ENCODE assay signal across 1 cellular context in the genomic region with DNA sequence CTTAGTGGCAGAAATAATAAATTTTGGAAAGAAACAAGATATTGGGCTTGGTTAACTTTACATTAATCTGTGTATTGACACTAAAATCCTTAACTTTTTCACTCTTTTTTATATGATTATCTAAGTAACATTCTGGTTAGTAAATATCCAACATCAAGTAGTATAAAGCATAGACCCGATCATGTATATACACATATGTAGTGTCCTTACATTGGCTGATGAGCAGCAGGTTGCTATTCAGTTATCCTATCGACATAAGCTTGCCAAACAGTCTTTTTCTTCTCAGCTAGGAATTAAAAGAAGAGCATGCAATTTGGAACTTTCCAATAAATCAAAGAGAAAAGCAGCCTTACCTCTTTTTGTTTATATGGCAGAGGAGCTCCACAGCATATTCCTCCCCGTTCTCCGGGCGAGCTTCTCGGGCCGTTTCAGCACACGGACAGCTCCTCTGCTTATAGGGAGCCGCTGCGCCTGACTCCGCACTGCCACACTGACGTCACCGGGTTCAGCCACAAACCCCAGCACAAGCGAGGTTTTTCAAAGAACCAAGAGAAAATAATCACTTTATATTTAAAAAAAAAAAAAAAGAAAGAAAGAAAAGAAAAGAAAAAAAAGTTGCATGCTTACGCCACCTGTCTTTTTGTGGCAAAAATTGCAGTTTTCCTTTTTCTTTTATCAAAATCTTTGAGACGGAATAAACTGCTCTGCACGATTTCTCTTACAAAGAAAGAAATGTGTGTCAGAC.
TF ChIP-seq lines count a peak whose summit lies in the region.

SCG2 (minus strand) TSS at position 430 of the 745 bp plus-strand sequence. CDS start 3,079 bp downstream, outside the sequence.

TF ChIP-seq in HepG2, 621 proteins besides CTCF, POLR2A, EP300 and RAD21 (continued from another document and continues in another):
- TF ChIP-seq GMEB1 (CRISPR knock-in tag; IDR thresholded peaks at IDR 0.05; ENCODE audit: borderline replicate concordance) (no peak), ZNF703 (CRISPR knock-in tag; IDR thresholded peaks at IDR 0.05; ENCODE audit: borderline replicate concordance) (no peak), ZNF792 (CRISPR knock-in tag; IDR thresholded peaks at IDR 0.05) (peak; percentile 65), ARID5B (CRISPR knock-in tag; IDR thresholded peaks at IDR 0.05) (peak; percentile 56), PHF20 (CRISPR knock-in tag; IDR thresholded peaks at IDR 0.05) (no peak), AGO2 (optimal IDR thresholded peaks at IDR 0.05; ENCODE audit: low read depth, low read length) (no peak), SAFB2 (CRISPR knock-in tag; IDR thresholded peaks at IDR 0.05; ENCODE audit: borderline replicate concordance, low read depth) (no peak), TOE1 (CRISPR knock-in tag; IDR thresholded peaks at IDR 0.05) (no peak), HOMEZ (CRISPR knock-in tag; IDR thresholded peaks at IDR 0.05; ENCODE audit: low read depth) (no peak), ZC3H4 (CRISPR knock-in tag; IDR thresholded peaks at IDR 0.05; ENCODE audit: borderline replicate concordance) (no peak), CBX5 (CRISPR knock-in tag; IDR thresholded peaks at IDR 0.05; ENCODE audit: borderline replicate concordance) (no peak), ZNF232 (CRISPR knock-in tag; IDR thresholded peaks at IDR 0.05; ENCODE audit: borderline replicate concordance) (peak; percentile 78; the same call in 1 of the 2 replicates), ZNF180 (CRISPR knock-in tag; IDR thresholded peaks at IDR 0.05; ENCODE audit: borderline replicate concordance, low read depth) (no peak), NFE2 (CRISPR knock-in tag; IDR thresholded peaks at IDR 0.05) (no peak), ZSCAN29 (CRISPR knock-in tag; conservative IDR thresholded peaks at IDR 0.05) (no peak), NFIB (CRISPR knock-in tag; IDR thresholded peaks at IDR 0.05; ENCODE audit: borderline replicate concordance) (no peak), NR3C1 (CRISPR knock-in tag; IDR thresholded peaks at IDR 0.05) (no peak), HNF1A (IDR thresholded peaks at IDR 0.05; ENCODE audit: low read depth) (no peak), HNF1A (CRISPR knock-in tag; IDR thresholded peaks at IDR 0.05; ENCODE audit: borderline replicate concordance) (no peak), ZNF709 (CRISPR knock-in tag; IDR thresholded peaks at IDR 0.05) (no peak), ELF3 (CRISPR knock-in tag; IDR thresholded peaks at IDR 0.05) (peak; percentile 54; the same call in 1 of the 2 replicates), TBX3 (IDR thresholded peaks at IDR 0.05; ENCODE audit: borderline replicate concordance) (no peak), KLF11 (CRISPR knock-in tag; IDR thresholded peaks at IDR 0.05) (no peak), ZFP36 (IDR thresholded peaks at IDR 0.05; ENCODE audit: borderline replicate concordance, low read depth, low read length, partially characterized antibody) (no peak), ZBTB3 (CRISPR knock-in tag; IDR thresholded peaks at IDR 0.05; ENCODE audit: borderline replicate concordance, low read depth) (no peak), SMAD3 (CRISPR knock-in tag; IDR thresholded peaks at IDR 0.05) (0 out of 2 replicates have a peak, but pooled peaks have one; percentile 56), ATF1 (CRISPR knock-in tag; IDR thresholded peaks at IDR 0.05) (no peak), NKX3-1 (CRISPR knock-in tag; IDR thresholded peaks at IDR 0.05) (peak; percentile 77), NCOA2 (CRISPR knock-in tag; IDR thresholded peaks at IDR 0.05) (0 out of 2 replicates have a peak, but pooled peaks have one; percentile 41), SMAD9 (CRISPR knock-in tag; IDR thresholded peaks at IDR 0.05) (no peak), ETV5 (CRISPR knock-in tag; IDR thresholded peaks at IDR 0.05; ENCODE audit: borderline replicate concordance) (no peak)
- TF ChIP-seq, protein P1, sequence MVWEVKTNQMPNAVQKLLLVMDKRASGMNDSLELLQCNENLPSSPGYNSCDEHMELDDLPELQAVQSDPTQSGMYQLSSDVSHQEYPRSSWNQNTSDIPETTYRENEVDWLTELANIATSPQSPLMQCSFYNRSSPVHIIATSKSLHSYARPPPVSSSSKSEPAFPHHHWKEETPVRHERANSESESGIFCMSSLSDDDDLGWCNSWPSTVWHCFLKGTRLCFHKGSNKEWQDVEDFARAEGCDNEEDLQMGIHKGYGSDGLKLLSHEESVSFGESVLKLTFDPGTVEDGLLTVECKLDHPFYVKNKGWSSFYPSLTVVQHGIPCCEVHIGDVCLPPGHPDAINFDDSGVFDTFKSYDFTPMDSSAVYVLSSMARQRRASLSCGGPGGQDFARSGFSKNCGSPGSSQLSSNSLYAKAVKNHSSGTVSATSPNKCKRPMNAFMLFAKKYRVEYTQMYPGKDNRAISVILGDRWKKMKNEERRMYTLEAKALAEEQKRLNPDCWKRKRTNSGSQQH (CRISPR knock-in tag; IDR thresholded peaks at IDR 0.05; ENCODE audit: low read depth) = 0 out of 2 replicates have a peak, but pooled peaks have one; percentile 59
- TF ChIP-seq, protein P2, sequence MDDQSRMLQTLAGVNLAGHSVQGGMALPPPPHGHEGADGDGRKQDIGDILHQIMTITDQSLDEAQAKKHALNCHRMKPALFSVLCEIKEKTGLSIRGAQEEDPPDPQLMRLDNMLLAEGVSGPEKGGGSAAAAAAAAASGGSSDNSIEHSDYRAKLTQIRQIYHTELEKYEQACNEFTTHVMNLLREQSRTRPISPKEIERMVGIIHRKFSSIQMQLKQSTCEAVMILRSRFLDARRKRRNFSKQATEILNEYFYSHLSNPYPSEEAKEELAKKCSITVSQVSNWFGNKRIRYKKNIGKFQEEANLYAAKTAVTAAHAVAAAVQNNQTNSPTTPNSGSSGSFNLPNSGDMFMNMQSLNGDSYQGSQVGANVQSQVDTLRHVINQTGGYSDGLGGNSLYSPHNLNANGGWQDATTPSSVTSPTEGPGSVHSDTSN (CRISPR knock-in tag; IDR thresholded peaks at IDR 0.05; ENCODE audit: borderline replicate concordance) = no peak
- TF ChIP-seq, protein P3, sequence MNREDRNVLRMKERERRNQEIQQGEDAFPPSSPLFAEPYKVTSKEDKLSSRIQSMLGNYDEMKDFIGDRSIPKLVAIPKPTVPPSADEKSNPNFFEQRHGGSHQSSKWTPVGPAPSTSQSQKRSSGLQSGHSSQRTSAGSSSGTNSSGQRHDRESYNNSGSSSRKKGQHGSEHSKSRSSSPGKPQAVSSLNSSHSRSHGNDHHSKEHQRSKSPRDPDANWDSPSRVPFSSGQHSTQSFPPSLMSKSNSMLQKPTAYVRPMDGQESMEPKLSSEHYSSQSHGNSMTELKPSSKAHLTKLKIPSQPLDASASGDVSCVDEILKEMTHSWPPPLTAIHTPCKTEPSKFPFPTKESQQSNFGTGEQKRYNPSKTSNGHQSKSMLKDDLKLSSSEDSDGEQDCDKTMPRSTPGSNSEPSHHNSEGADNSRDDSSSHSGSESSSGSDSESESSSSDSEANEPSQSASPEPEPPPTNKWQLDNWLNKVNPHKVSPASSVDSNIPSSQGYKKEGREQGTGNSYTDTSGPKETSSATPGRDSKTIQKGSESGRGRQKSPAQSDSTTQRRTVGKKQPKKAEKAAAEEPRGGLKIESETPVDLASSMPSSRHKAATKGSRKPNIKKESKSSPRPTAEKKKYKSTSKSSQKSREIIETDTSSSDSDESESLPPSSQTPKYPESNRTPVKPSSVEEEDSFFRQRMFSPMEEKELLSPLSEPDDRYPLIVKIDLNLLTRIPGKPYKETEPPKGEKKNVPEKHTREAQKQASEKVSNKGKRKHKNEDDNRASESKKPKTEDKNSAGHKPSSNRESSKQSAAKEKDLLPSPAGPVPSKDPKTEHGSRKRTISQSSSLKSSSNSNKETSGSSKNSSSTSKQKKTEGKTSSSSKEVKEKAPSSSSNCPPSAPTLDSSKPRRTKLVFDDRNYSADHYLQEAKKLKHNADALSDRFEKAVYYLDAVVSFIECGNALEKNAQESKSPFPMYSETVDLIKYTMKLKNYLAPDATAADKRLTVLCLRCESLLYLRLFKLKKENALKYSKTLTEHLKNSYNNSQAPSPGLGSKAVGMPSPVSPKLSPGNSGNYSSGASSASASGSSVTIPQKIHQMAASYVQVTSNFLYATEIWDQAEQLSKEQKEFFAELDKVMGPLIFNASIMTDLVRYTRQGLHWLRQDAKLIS (CRISPR knock-in tag; IDR thresholded peaks at IDR 0.05) = no peak
- TF ChIP-seq, protein P4, sequence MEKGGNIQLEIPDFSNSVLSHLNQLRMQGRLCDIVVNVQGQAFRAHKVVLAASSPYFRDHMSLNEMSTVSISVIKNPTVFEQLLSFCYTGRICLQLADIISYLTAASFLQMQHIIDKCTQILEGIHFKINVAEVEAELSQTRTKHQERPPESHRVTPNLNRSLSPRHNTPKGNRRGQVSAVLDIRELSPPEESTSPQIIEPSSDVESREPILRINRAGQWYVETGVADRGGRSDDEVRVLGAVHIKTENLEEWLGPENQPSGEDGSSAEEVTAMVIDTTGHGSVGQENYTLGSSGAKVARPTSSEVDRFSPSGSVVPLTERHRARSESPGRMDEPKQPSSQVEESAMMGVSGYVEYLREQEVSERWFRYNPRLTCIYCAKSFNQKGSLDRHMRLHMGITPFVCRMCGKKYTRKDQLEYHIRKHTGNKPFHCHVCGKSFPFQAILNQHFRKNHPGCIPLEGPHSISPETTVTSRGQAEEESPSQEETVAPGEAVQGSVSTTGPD (CRISPR knock-in tag; IDR thresholded peaks at IDR 0.05) = no peak
